In the genomic region with DNA sequence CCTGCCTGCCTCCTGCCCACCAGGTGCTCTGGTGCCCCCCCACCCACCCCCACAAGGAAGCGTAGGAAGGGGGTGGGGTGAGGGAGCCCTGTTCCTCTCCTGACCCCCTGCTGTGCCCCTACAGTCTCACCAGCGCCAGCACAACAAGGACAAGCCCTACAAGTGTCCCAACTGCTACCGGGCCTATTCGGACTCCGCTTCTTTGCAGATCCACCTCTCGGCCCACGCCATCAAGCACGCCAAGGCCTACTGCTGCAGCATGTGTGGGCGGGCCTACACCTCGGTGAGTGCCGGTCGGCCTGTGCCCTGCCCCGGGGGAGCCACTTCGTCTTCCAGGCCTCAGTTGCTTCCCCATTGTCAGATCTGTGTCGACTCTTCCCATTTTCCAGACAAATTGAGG, we compare ENCODE assay signal across 1 cellular context.
TF ChIP-seq lines count a peak whose summit lies in the region.

No MANE protein-coding gene starts in this region.

TF ChIP-seq in K562, 482 proteins besides CTCF, POLR2A, EP300 and RAD21:
- TF ChIP-seq PKNOX1 (IDR thresholded peaks at IDR 0.05) = no peak
- no peak for TF ChIP-seq KLF13 (tag; IDR thresholded peaks at IDR 0.05; ENCODE audit: borderline replicate concordance, low read depth)
- no peak for TF ChIP-seq ZBTB1 (CRISPR knock-in tag; IDR thresholded peaks at IDR 0.05; ENCODE audit: borderline replicate concordance, low read depth)
- no peak for TF ChIP-seq ZNF3 (CRISPR knock-in tag; IDR thresholded peaks at IDR 0.05)
- TF ChIP-seq, protein P1, sequence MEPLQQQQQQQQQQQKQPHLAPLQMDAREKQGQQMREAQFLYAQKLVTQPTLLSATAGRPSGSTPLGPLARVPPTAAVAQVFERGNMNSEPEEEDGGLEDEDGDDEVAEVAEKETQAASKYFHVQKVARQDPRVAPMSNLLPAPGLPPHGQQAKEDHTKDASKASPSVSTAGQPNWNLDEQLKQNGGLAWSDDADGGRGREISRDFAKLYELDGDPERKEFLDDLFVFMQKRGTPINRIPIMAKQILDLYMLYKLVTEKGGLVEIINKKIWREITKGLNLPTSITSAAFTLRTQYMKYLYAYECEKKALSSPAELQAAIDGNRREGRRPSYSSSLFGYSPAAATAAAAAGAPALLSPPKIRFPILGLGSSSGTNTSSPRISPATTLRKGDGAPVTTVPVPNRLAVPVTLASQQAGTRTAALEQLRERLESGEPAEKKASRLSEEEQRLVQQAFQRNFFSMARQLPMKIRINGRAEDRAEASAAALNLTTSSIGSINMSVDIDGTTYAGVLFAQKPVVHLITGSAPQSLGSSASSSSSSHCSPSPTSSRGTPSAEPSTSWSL (CRISPR knock-in tag; IDR thresholded peaks at IDR 0.05; ENCODE audit: borderline replicate concordance) = no peak
- TF ChIP-seq MCM3 (IDR thresholded peaks at IDR 0.05) = no peak
